Comparison of ENCODE assay signal across 32 cellular contexts in genomic region chr7:10104292-10104691, GRCh38.
"Had no signal": no experiment of that assay in that cellular context is flagged by ENCODE, and none has a peak within 500 bp of the region (broad histone marks: within the 10 kb centered on the region; RNA-seq: fewer than 3 reads in every experiment).

No MANE protein-coding gene starts in this region.

- H3K27me3 Mint-ChIP-seq: activated CD4-positive, alpha-beta T cell treated with anti-CD3 and anti-CD28 coated beads, Interleukin-2, amount 10 ng/mL, durations not matched to agents 24 days and 14 days; activated CD8-positive, alpha-beta T cell treated with anti-CD3 and anti-CD28 coated beads for 36 hours; activated naive CD8-positive, alpha-beta T cell treated with anti-CD3 and anti-CD28 coated beads for 36 hours; activated T-helper 17 cell treated with anti-CD3 and anti-CD28 coated beads, Interleukin-2, amount 50 U/mL, for 72 hours had no signal

- H3K4me3 Mint-ChIP-seq: activated CD4-positive, alpha-beta T cell treated with anti-CD3 and anti-CD28 coated beads, Interleukin-2, amount 10 ng/mL, durations not matched to agents 24 days and 14 days; activated CD8-positive, alpha-beta T cell treated with anti-CD3 and anti-CD28 coated beads for 36 hours; activated naive CD8-positive, alpha-beta T cell treated with anti-CD3 and anti-CD28 coated beads for 36 hours; activated T-cell treated with anti-CD3 and anti-CD28 coated beads, Interleukin-2, amount 50 U/mL, for 72 hours; activated T-helper 17 cell treated with anti-CD3 and anti-CD28 coated beads, Interleukin-2, amount 50 U/mL, for 72 hours had no signal

- H3K4me3 ChIP-seq: body of pancreas, breast epithelium, Peyer's patch had no signal

- H3K36me3 ChIP-seq: breast epithelium, Peyer's patch, WERI-Rb-1 had no signal

- H3K36me3 Mint-ChIP-seq: activated naive CD8-positive, alpha-beta T cell treated with anti-CD3 and anti-CD28 coated beads for 36 hours had no signal

- H3K27ac Mint-ChIP-seq: activated CD4-positive, alpha-beta T cell treated with anti-CD3 and anti-CD28 coated beads, Interleukin-2, amount 10 ng/mL, durations not matched to agents 24 days and 14 days; activated CD8-positive, alpha-beta T cell treated with anti-CD3 and anti-CD28 coated beads for 36 hours; activated naive CD8-positive, alpha-beta T cell treated with anti-CD3 and anti-CD28 coated beads for 36 hours; activated T-cell treated with anti-CD3 and anti-CD28 coated beads, Interleukin-2, amount 50 U/mL, for 72 hours; activated T-helper 17 cell treated with anti-CD3 and anti-CD28 coated beads, Interleukin-2, amount 50 U/mL, for 72 hours had no signal

- DNase-seq: activated CD4-positive, alpha-beta T cell treated with anti-CD3 and anti-CD28 coated beads, Interleukin-2, amount 10 ng/mL, durations not matched to agents 24 days and 14 days; activated CD4-positive, alpha-beta T cell treated with anti-CD3 and anti-CD28 coated beads, Interleukin-2, amount 50 U/mL, for 4 hours; activated CD8-positive, alpha-beta T cell treated with anti-CD3 and anti-CD28 coated beads for 36 hours; activated effector memory CD4-positive, alpha-beta T cell treated with anti-CD3 and anti-CD28 coated beads, Interleukin-2, amount 50 U/mL, for 16 hours; activated naive CD4-positive, alpha-beta T cell; activated naive CD4-positive, alpha-beta T cell treated with anti-CD3 and anti-CD28 coated beads, Interleukin-2, amount 50 U/mL, for 16 hours; activated naive CD8-positive, alpha-beta T cell treated with anti-CD3 and anti-CD28 coated beads for 36 hours; activated T-cell treated with anti-CD3 and anti-CD28 coated beads, Interleukin-2, amount 50 U/mL, for 1 hour; activated T-cell treated with anti-CD3 and anti-CD28 coated beads, Interleukin-2, amount 50 U/mL, for 72 hours; amygdala; body of pancreas; NCI-H1048; NCI-H1105 treated with DMSO at 0.1 percent for 48 hours; NCI-H1436; NCI-H1694; NCI-H1930; NCI-H2081 treated with DMSO at 0.1 percent for 48 hours; NCI-H226; NCI-H446 treated with DMSO at 0.1 percent for 48 hours; NCI-H524; PC-3; Peyer's patch; SIG-M5; SW 1271; T-helper 1 cell; T-helper 2 cell; T-helper 9 cell; WERI-Rb-1 had no signal

- ATAC-seq: activated CD8-positive, alpha-beta T cell treated with anti-CD3 and anti-CD28 coated beads for 36 hours; activated T-cell treated with anti-CD3 and anti-CD28 coated beads, Interleukin-2, amount 50 U/mL, for 72 hours; activated T-helper 17 cell treated with anti-CD3 and anti-CD28 coated beads, Interleukin-2, amount 50 U/mL, for 72 hours; body of pancreas; PC-3; Right ventricle myocardium inferior had no signal

- H3K4me1 ChIP-seq: breast epithelium, Peyer's patch had no signal

- H3K4me1 Mint-ChIP-seq: activated CD4-positive, alpha-beta T cell treated with anti-CD3 and anti-CD28 coated beads, Interleukin-2, amount 10 ng/mL, durations not matched to agents 24 days and 14 days; activated naive CD8-positive, alpha-beta T cell treated with anti-CD3 and anti-CD28 coated beads for 36 hours; activated T-helper 17 cell treated with anti-CD3 and anti-CD28 coated beads, Interleukin-2, amount 50 U/mL, for 72 hours had no signal

- H3K27me3 ChIP-seq: body of pancreas, breast epithelium, Peyer's patch had no signal

- H3K9me3 ChIP-seq: body of pancreas, breast epithelium, Peyer's patch had no signal

- H3K9me3 Mint-ChIP-seq: activated CD4-positive, alpha-beta T cell treated with anti-CD3 and anti-CD28 coated beads, Interleukin-2, amount 10 ng/mL, durations not matched to agents 24 days and 14 days; activated CD8-positive, alpha-beta T cell treated with anti-CD3 and anti-CD28 coated beads for 36 hours; activated naive CD8-positive, alpha-beta T cell treated with anti-CD3 and anti-CD28 coated beads for 36 hours had no signal

- H3K27ac ChIP-seq: body of pancreas, breast epithelium, Peyer's patch, RWPE1, WERI-Rb-1 had no signal
